ENCODE assay signal across 8 cellular contexts in the genomic region with DNA sequence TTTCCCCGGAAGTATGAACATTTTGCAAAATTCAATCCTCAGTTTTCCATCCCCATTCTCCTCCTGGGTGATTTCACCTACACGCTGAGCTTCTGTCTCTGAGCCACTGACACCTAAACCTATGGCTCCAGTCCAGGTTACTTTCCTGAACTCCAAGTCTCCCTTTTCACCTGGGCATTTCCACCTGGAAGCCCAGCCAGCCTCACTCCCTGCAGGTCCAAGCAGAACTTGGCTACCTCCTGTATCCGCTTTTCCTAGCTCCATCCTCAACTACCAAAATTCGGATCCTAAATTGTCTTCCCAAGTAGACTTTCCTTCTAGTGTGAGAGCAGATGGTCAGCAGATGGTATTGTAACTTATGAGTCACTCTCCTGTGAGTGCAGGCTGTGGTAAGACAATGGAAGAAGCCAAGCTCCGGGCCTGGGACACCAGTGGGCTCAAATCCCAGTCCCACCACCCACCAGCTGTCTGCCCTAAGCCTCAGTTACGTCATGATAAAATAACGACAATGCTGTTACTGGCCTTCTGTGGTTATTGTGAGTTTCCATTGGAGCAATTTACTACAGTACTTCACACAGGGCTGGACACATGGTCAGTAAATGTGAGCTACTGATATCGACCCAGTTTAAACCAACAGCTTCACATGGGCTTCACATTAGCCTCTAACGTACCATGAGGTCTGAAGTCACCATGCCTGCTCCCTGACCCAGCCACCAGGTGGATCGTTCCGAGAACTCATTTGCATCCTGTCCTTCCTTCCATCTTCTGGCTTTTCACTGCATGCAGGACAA. TPM values are rescaled to one million over a fixed set of nuclear protein-coding genes. Genes with fewer than 3 reads are reported as not detected.
A peak's percentile ranks its signal among the peaks of the same experiment; 100 is the strongest.
DNase-seq lines count a peak whose midpoint lies in the region; ATAC-seq and TF ChIP-seq lines count a peak whose summit lies in the region.

No MANE protein-coding gene starts in this region.

- CTCF ChIA-PET in SK-N-SH (lab: Yijun Ruan, JAX) (interaction anchor here (1.6 to 6.5 kb wide), 4 partner anchors 37 to 438 kb away, joined by 6 to 34 read pairs (median 8); no protein-coding TSS in a partner anchor), OCI-LY7 (lab: Charles Lee; ENCODE audit: unreplicated experiment) (no interaction called here)

- H2AFZ ChIP-seq in SK-N-SH (ENCODE audit: low read depth) (no peak overlapping the region), OCI-LY7 (ENCODE audit: low read length) (no peak overlapping the region)

- H3K36me3 Mint-ChIP-seq in HFFc6 (ENCODE audit: low read depth): no peaks in the 10 kb centered on the region
- peaks cover 48% of the 10 kb centered on the region for H3K36me3 Mint-ChIP-seq in stimulated activated memory B cell treated with anti-CD40 and anti-IgM and Interleukin-4, amounts not matched to agents 10 μg/mL and 1 μg/mL and 100 μg/mL, for 72 hours

- TF ChIP-seq RAD21 in SK-N-SH (IDR thresholded peaks at IDR 0.05; ENCODE audit: low read length): no peak

- H3K27me3 ChIP-seq in SK-N-SH (ENCODE audit: insufficient read depth): no peaks in the 10 kb centered on the region

- intact Hi-C loops in OCI-LY7 (cut with micrococcal nuclease; ENCODE audit: unreplicated experiment): no loop called here

- H4K20me1 ChIP-seq in SK-N-SH (ENCODE audit: insufficient read depth): no peaks in the 10 kb centered on the region
- no peaks in the 10 kb centered on the region for H4K20me1 ChIP-seq in OCI-LY7 (ENCODE audit: insufficient read depth, low read length)

- H3K4me3 ChIP-seq in SK-N-SH (ENCODE audit: low read depth in 2 of 2, low read length in 1 of 2) (no peak overlapping the region), OCI-LY7 (ENCODE audit: low read depth, low read length, poor library complexity, severe bottlenecking) (no peak overlapping the region)

- peak in 1 of 2 experiments; percentile 97; a peak in 2 of 4 replicates for TF ChIP-seq EP300 in SK-N-SH (IDR thresholded peaks at IDR 0.05; ENCODE audit: borderline replicate concordance in 1 of 2, low read depth in 1 of 2, low read length in 1 of 2)

- POLR2A ChIA-PET in SK-N-SH (lab: Yijun Ruan, JAX) (no interaction called here), OCI-LY7 (lab: Charles Lee) (interaction anchor here (0.6 to 0.7 kb wide), 2 partner anchors 93 to 126 kb away, joined by 3 read pairs; no protein-coding TSS in a partner anchor)

- H3K36me3 ChIP-seq in SK-N-SH (replicated peaks in 1 of 2; ENCODE audit: control insufficient read depth in 1 of 2, insufficient read depth in 2 of 2, low read length in 1 of 2) (no peaks in the 10 kb centered on the region), OCI-LY7 (ENCODE audit: insufficient read depth, low read length) (peaks cover 77% of the 10 kb centered on the region)

- peaks cover 27% of the 10 kb centered on the region for H3F3A ChIP-seq in SK-N-SH (replicated peaks; ENCODE audit: insufficient read depth)

- peak overlapping the region; percentile 56; the same call in 1 of the 2 replicates for H3K27ac Mint-ChIP-seq in HFFc6
- H3K27ac Mint-ChIP-seq in stimulated activated memory B cell treated with anti-CD40 and anti-IgM and Interleukin-4, amounts not matched to agents 10 μg/mL and 1 μg/mL and 100 μg/mL, for 72 hours: peak overlapping the region; percentile 44

- H3K27me3 Mint-ChIP-seq in HFFc6 (ENCODE audit: insufficient read depth): peaks cover 8% of the 10 kb centered on the region
- H3K27me3 Mint-ChIP-seq in stimulated activated memory B cell treated with anti-CD40 and anti-IgM and Interleukin-4, amounts not matched to agents 10 μg/mL and 1 μg/mL and 100 μg/mL, for 72 hours: no peaks in the 10 kb centered on the region

- H3K9me3 Mint-ChIP-seq in HFFc6: no peaks in the 10 kb centered on the region
- no peaks in the 10 kb centered on the region for H3K9me3 Mint-ChIP-seq in stimulated activated memory B cell treated with anti-CD40 and anti-IgM and Interleukin-4, amounts not matched to agents 10 μg/mL and 1 μg/mL and 100 μg/mL, for 72 hours

- H3K4me1 ChIP-seq in SK-N-SH (ENCODE audit: control insufficient read depth in 1 of 2, insufficient read depth in 2 of 2, low read depth in 1 of 2, low read length in 1 of 2): peaks cover 0 to 24% of the 10 kb centered on the region in 2 experiments; a peak in 3 of 4 replicates
- H3K4me1 ChIP-seq in OCI-LY7 (ENCODE audit: insufficient read depth, low read length, poor library complexity, severe bottlenecking): no peaks in the 10 kb centered on the region

- peak overlapping the region; percentile 46; the same call in 1 of the 2 replicates for H3K4me3 Mint-ChIP-seq in HFFc6
- H3K4me3 Mint-ChIP-seq in stimulated activated memory B cell treated with anti-CD40 and anti-IgM and Interleukin-4, amounts not matched to agents 10 μg/mL and 1 μg/mL and 100 μg/mL, for 72 hours: no peak overlapping the region

- peak overlapping the region; percentile 23; the same call in 1 of the 2 replicates for H3K4me2 ChIP-seq in SK-N-SH
- no peak overlapping the region for H3K4me2 ChIP-seq in OCI-LY7 (ENCODE audit: low read length)

- WGBS in SK-N-SH (ENCODE audit: low lambda C conversion rate): 49% methylated on average over 11 of the region's 11 CpGs

- H3K9me3 ChIP-seq in SK-N-SH (no peaks in the 10 kb centered on the region), OCI-LY7 (ENCODE audit: low read length) (no peaks in the 10 kb centered on the region)

- H3K4me1 Mint-ChIP-seq in HFFc6 (ENCODE audit: low read depth): peaks cover 42% of the 10 kb centered on the region
- peaks cover 8% of the 10 kb centered on the region for H3K4me1 Mint-ChIP-seq in stimulated activated memory B cell treated with anti-CD40 and anti-IgM and Interleukin-4, amounts not matched to agents 10 μg/mL and 1 μg/mL and 100 μg/mL, for 72 hours

- no peak for ATAC-seq in stimulated activated memory B cell treated with anti-CD40 and anti-IgM and Interleukin-4, amounts not matched to agents 10 μg/mL and 1 μg/mL and 100 μg/mL, for 72 hours
- no peak for ATAC-seq in HG03108 (IDR thresholded peaks at IDR 0.05; ENCODE audit: unreplicated experiment)

- no peak overlapping the region for H3K9ac ChIP-seq in SK-N-SH

- H3K9me2 ChIP-seq in SK-N-SH: no peaks in the 10 kb centered on the region
- no peaks in the 10 kb centered on the region for H3K9me2 ChIP-seq in OCI-LY7 (ENCODE audit: insufficient read depth, low read length)

- H3K27ac ChIP-seq in SK-N-SH (ENCODE audit: low read depth in 2 of 2, low read length in 1 of 2): peak overlapping the region in 1 of 2 experiments; percentile 79; a peak in 1 of 4 replicates
- H3K27ac ChIP-seq in OCI-LY7 (ENCODE audit: low read depth, low read length, poor library complexity, severe bottlenecking): no peak overlapping the region

- peak; percentile 85 for DNase-seq in HFFc6
- DNase-seq in SK-N-SH: no peak
- peak; percentile 43 for DNase-seq in foreskin melanocyte
- no peak for DNase-seq in activated naive CD4-positive, alpha-beta T cell treated with Interleukin-2 at 50 U/mL for 16 hours
- DNase-seq in activated naive CD4-positive, alpha-beta T cell (lab: John Stamatoyannopoulos, UW): no peak
- no peak for DNase-seq in OCI-LY7 (ENCODE audit: low spot score)

- H3K79me2 ChIP-seq in SK-N-SH (ENCODE audit: insufficient read depth) (no peaks in the 10 kb centered on the region), OCI-LY7 (ENCODE audit: insufficient read depth, low read depth, low read length) (no peaks in the 10 kb centered on the region)

- TF ChIP-seq CTCF in HFFc6 (IDR thresholded peaks at IDR 0.05) (no peak), SK-N-SH (IDR thresholded peaks at IDR 0.05) (no peak; the same call in 1 of the 2 replicates), OCI-LY7 (conservative IDR thresholded peaks at IDR 0.05; ENCODE audit: low read length) (no peak)

- no TSS peak for BruUV-seq in OCI-LY7 (replicated peaks; lab: Mats Ljungman, UMichigan)

TF ChIP-seq in SK-N-SH, 30 proteins besides CTCF, POLR2A, EP300 and RAD21 (continues in another document):
- peak; percentile 98 for TF ChIP-seq FOSL2 (IDR thresholded peaks at IDR 0.05; ENCODE audit: borderline replicate concordance, low read depth)
- TF ChIP-seq, protein P1, sequence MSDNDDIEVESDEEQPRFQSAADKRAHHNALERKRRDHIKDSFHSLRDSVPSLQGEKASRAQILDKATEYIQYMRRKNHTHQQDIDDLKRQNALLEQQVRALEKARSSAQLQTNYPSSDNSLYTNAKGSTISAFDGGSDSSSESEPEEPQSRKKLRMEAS (IDR thresholded peaks at IDR 0.05; ENCODE audit: low read depth): peak; percentile 97
- peak; percentile 83 for TF ChIP-seq TEAD4 (IDR thresholded peaks at IDR 0.05; ENCODE audit: borderline replicate concordance, insufficient read depth)
- TF ChIP-seq JUND (IDR thresholded peaks at IDR 0.05): peak; percentile 94
- peak; percentile 90; the same call in 1 of the 2 replicates for TF ChIP-seq POLR2AphosphoS5 (IDR thresholded peaks at IDR 0.05; ENCODE audit: low read depth, low read length)
- TF ChIP-seq, protein P2, sequence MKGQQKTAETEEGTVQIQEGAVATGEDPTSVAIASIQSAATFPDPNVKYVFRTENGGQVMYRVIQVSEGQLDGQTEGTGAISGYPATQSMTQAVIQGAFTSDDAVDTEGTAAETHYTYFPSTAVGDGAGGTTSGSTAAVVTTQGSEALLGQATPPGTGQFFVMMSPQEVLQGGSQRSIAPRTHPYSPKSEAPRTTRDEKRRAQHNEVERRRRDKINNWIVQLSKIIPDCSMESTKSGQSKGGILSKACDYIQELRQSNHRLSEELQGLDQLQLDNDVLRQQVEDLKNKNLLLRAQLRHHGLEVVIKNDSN (IDR thresholded peaks at IDR 0.05; ENCODE audit: borderline replicate concordance, low read depth): no peak
- TF ChIP-seq FOXJ3 (CRISPR knock-in tag; IDR thresholded peaks at IDR 0.05): no peak
- TF ChIP-seq RXRA (IDR thresholded peaks at IDR 0.05; ENCODE audit: borderline replicate concordance, low read depth): peak; percentile 58; the same call in 1 of the 2 replicates
- TF ChIP-seq TCF12 (IDR thresholded peaks at IDR 0.05): peak; percentile 100
- TF ChIP-seq EZH2phosphoT487 (IDR thresholded peaks at IDR 0.05; ENCODE audit: borderline replicate concordance, low read depth): no peak
- TF ChIP-seq MEF2A (IDR thresholded peaks at IDR 0.05; ENCODE audit: borderline replicate concordance, low read depth): peak; percentile 40; the same call in 1 of the 2 replicates
- TF ChIP-seq SIN3A (IDR thresholded peaks at IDR 0.05; ENCODE audit: borderline replicate concordance, low read depth, low read length): peak; percentile 16; the same call in 1 of the 2 replicates
- TF ChIP-seq TAF1 (IDR thresholded peaks at IDR 0.05; ENCODE audit: borderline replicate concordance, low read depth, low read length): 0 out of 2 replicates have a peak, but pooled peaks have one; percentile 9
- no peak for TF ChIP-seq RCOR1 (IDR thresholded peaks at IDR 0.05; ENCODE audit: low read length)

RNA-seq across cellular contexts. Expression of a gene that starts 33.3 kb away (rescaled TPM):
- under 1 TPM in 1 of 6 experiments, not detected in 5; 0.02 TPM for total RNA-seq in HFFc6 (2021; fragmentation: NEBNext Ultra II Directional; extraction: Animal tissue kit (Norgen Biotek cat#: 25700))
- polyA plus RNA-seq in SK-N-SH (2012; rRNA removed): 0.10 TPM in 2 replicates
- polyA plus RNA-seq in SK-N-SH (2012; cell fraction: cytosol; rRNA removed): 0.17 and 0.18 TPM in 2 replicates
- polyA plus RNA-seq in SK-N-SH (2012; cell fraction: nucleus; rRNA removed): 0.02 and 0.04 TPM in 2 replicates
- 14.1 and 16.6 TPM in 2 replicates for total RNA-seq in OCI-LY7 (2014; rRNA removed; shearing (Covaris generic))
- 25.8 and 28.4 TPM in 2 replicates for total RNA-seq in OCI-LY7 (2022)

Comparison
In these comparisons a context has a peak if more than half of its experiments do, and no peak if none do; other contexts are left out.
1. DNase-seq: peak in HFFc6 (single experiment) and foreskin melanocyte (single experiment); none in SK-N-SH (single experiment), activated naive CD4-positive, alpha-beta T cell treated with Interleukin-2 at 50 U/mL for 16 hours (single experiment), activated naive CD4-positive, alpha-beta T cell (0 of 4) and OCI-LY7 (single experiment).
2. RNA of a gene that starts 33.3 kb away (total RNA-seq): 14.1 to 28.4 TPM in OCI-LY7; 0.02 TPM in HFFc6; every median in the first group is over 10 times any median in the second.